In the genomic region with DNA sequence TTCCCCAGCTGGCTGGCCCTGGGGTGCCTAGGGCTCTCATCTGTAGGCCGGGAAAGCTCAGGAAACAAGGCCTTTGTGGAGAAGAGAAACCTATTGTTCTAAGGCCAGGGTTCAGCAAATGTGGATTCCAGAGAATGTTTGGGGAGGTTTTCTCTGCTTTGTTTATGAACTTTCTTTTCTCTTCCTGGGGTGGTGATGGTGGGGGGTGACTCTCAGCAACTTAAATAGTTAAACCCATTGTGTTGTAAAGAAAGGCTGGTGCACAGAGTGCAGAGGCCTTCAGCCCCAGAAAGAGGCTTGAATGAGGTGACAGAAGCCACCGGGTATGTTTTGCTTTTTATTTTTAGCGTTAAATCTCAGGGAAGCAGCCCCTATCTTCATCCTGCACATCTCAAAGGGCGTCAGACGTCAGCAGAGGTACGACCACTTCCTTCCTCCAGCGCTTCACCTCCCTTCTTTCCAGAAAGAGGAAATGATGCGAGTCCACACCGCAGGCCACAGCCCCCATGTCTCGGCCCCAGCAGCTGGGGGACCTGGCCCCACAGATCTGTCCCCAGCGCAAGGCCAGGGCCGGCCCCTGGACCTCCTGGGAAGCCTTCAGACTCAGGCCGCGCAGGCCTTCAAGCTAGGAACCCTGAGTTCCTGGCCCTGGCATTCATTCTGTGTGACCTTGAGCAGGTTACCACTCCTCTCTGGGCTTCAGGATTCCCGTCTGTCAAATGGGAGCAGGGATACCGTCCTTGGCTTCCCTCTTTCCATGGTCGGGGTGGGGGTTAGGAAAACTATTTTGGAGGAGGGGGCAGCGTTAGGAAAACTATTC, we compare ENCODE assay signal across 1 cellular context.
TF ChIP-seq lines count a peak whose summit lies in the region.

No MANE protein-coding gene starts in this region.

TF ChIP-seq in K562, 482 proteins besides CTCF, POLR2A, EP300 and RAD21 (continued from another document and continues in another):
- TF ChIP-seq, protein P1, sequence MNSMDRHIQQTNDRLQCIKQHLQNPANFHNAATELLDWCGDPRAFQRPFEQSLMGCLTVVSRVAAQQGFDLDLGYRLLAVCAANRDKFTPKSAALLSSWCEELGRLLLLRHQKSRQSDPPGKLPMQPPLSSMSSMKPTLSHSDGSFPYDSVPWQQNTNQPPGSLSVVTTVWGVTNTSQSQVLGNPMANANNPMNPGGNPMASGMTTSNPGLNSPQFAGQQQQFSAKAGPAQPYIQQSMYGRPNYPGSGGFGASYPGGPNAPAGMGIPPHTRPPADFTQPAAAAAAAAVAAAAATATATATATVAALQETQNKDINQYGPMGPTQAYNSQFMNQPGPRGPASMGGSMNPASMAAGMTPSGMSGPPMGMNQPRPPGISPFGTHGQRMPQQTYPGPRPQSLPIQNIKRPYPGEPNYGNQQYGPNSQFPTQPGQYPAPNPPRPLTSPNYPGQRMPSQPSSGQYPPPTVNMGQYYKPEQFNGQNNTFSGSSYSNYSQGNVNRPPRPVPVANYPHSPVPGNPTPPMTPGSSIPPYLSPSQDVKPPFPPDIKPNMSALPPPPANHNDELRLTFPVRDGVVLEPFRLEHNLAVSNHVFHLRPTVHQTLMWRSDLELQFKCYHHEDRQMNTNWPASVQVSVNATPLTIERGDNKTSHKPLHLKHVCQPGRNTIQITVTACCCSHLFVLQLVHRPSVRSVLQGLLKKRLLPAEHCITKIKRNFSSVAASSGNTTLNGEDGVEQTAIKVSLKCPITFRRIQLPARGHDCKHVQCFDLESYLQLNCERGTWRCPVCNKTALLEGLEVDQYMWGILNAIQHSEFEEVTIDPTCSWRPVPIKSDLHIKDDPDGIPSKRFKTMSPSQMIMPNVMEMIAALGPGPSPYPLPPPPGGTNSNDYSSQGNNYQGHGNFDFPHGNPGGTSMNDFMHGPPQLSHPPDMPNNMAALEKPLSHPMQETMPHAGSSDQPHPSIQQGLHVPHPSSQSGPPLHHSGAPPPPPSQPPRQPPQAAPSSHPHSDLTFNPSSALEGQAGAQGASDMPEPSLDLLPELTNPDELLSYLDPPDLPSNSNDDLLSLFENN (IDR thresholded peaks at IDR 0.05; ENCODE audit: low read depth in 2 of 2, low read length in 2 of 2): no peak
- TF ChIP-seq, protein P2, sequence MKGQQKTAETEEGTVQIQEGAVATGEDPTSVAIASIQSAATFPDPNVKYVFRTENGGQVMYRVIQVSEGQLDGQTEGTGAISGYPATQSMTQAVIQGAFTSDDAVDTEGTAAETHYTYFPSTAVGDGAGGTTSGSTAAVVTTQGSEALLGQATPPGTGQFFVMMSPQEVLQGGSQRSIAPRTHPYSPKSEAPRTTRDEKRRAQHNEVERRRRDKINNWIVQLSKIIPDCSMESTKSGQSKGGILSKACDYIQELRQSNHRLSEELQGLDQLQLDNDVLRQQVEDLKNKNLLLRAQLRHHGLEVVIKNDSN (CRISPR knock-in tag; IDR thresholded peaks at IDR 0.05): 0 out of 2 replicates have a peak, but pooled peaks have one; percentile 35
- TF ChIP-seq, protein P3, sequence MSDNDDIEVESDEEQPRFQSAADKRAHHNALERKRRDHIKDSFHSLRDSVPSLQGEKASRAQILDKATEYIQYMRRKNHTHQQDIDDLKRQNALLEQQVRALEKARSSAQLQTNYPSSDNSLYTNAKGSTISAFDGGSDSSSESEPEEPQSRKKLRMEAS (CRISPR knock-in tag; IDR thresholded peaks at IDR 0.05): peak; percentile 68
- TF ChIP-seq DPF2 (IDR thresholded peaks at IDR 0.05) (peak; percentile 41; the same call in 1 of the 2 replicates), SMC3 (conservative IDR thresholded peaks at IDR 0.05; ENCODE audit: insufficient read depth, low read depth, low read length) (no peak), RFX7 (CRISPR knock-in tag; IDR thresholded peaks at IDR 0.05) (no peak), ADNP (tag; IDR thresholded peaks at IDR 0.05) (no peak), PCBP1 (IDR thresholded peaks at IDR 0.05; ENCODE audit: low read depth, low read length, poor library complexity, severe bottlenecking) (no peak), PRPF4 (IDR thresholded peaks at IDR 0.05; ENCODE audit: insufficient read depth, low read depth, low read length, poor library complexity, severe bottlenecking) (no peak), TGIF2 (CRISPR knock-in tag; IDR thresholded peaks at IDR 0.05) (no peak), HMGN3 (IDR thresholded peaks at IDR 0.05; ENCODE audit: borderline replicate concordance, extremely low read depth, insufficient read length, low read depth, low read length) (peak; percentile 23), SMARCA4 (IDR thresholded peaks at IDR 0.05) (no peak), ZNF146 (CRISPR knock-in tag; IDR thresholded peaks at IDR 0.05; ENCODE audit: unreplicated experiment) (no peak), ZNF24 (IDR thresholded peaks at IDR 0.05) (no peak), ZNF143 (CRISPR knock-in tag; IDR thresholded peaks at IDR 0.05) (no peak), FUS (optimal IDR thresholded peaks at IDR 0.05; ENCODE audit: low read depth, low read length) (no peak), ZNF764 (CRISPR knock-in tag; IDR thresholded peaks at IDR 0.05; ENCODE audit: low read depth) (no peak), MEF2D (tag; conservative IDR thresholded peaks at IDR 0.05; ENCODE audit: low read depth) (0 out of 2 replicates have a peak, but pooled peaks have one; percentile 49), CHD4 (IDR thresholded peaks at IDR 0.05; ENCODE audit: insufficient read depth, insufficient replicate concordance, low read depth, low read length, poor library complexity, severe bottlenecking) (no peak), FOXK2 (conservative IDR thresholded peaks at IDR 0.05 in 1 of 2, IDR thresholded peaks at IDR 0.05 in 1 of 2; ENCODE audit: low read depth in 2 of 2) (no peak), NFRKB (IDR thresholded peaks at IDR 0.05; ENCODE audit: low read depth) (0 out of 2 replicates have a peak, but pooled peaks have one; percentile 30), HDAC1 (IDR thresholded peaks at IDR 0.05) (peak in 1 of 2 experiments; percentile 23; a peak in 1 of 4 replicates), CCAR2 (IDR thresholded peaks at IDR 0.05; ENCODE audit: low read depth, low read length) (no peak), SPI1 (IDR thresholded peaks at IDR 0.05; ENCODE audit: borderline replicate concordance, low read depth, low read length) (peak; percentile 98), CREM (IDR thresholded peaks at IDR 0.05; ENCODE audit: low read depth) (peak; percentile 94), TRIM24 (IDR thresholded peaks at IDR 0.05) (peak in 1 of 2 experiments; percentile 28; a peak in 2 of 4 replicates)
- TF ChIP-seq, protein P4, sequence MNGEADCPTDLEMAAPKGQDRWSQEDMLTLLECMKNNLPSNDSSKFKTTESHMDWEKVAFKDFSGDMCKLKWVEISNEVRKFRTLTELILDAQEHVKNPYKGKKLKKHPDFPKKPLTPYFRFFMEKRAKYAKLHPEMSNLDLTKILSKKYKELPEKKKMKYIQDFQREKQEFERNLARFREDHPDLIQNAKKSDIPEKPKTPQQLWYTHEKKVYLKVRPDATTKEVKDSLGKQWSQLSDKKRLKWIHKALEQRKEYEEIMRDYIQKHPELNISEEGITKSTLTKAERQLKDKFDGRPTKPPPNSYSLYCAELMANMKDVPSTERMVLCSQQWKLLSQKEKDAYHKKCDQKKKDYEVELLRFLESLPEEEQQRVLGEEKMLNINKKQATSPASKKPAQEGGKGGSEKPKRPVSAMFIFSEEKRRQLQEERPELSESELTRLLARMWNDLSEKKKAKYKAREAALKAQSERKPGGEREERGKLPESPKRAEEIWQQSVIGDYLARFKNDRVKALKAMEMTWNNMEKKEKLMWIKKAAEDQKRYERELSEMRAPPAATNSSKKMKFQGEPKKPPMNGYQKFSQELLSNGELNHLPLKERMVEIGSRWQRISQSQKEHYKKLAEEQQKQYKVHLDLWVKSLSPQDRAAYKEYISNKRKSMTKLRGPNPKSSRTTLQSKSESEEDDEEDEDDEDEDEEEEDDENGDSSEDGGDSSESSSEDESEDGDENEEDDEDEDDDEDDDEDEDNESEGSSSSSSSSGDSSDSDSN (IDR thresholded peaks at IDR 0.05; ENCODE audit: borderline replicate concordance in 1 of 2, low read depth in 2 of 2, low read length in 2 of 2): no peak
- TF ChIP-seq, protein P5, sequence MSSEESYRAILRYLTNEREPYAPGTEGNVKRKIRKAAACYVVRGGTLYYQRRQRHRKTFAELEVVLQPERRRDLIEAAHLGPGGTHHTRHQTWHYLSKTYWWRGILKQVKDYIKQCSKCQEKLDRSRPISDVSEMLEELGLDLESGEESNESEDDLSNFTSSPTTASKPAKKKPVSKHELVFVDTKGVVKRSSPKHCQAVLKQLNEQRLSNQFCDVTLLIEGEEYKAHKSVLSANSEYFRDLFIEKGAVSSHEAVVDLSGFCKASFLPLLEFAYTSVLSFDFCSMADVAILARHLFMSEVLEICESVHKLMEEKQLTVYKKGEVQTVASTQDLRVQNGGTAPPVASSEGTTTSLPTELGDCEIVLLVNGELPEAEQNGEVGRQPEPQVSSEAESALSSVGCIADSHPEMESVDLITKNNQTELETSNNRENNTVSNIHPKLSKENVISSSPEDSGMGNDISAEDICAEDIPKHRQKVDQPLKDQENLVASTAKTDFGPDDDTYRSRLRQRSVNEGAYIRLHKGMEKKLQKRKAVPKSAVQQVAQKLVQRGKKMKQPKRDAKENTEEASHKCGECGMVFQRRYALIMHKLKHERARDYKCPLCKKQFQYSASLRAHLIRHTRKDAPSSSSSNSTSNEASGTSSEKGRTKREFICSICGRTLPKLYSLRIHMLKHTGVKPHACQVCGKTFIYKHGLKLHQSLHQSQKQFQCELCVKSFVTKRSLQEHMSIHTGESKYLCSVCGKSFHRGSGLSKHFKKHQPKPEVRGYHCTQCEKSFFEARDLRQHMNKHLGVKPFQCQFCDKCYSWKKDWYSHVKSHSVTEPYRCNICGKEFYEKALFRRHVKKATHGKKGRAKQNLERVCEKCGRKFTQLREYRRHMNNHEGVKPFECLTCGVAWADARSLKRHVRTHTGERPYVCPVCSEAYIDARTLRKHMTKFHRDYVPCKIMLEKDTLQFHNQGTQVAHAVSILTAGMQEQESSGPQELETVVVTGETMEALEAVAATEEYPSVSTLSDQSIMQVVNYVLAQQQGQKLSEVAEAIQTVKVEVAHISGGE (CRISPR knock-in tag; IDR thresholded peaks at IDR 0.05): peak in 1 of 3 experiments; percentile 18; a peak in 1 of 6 replicates
- TF ChIP-seq, protein P6, sequence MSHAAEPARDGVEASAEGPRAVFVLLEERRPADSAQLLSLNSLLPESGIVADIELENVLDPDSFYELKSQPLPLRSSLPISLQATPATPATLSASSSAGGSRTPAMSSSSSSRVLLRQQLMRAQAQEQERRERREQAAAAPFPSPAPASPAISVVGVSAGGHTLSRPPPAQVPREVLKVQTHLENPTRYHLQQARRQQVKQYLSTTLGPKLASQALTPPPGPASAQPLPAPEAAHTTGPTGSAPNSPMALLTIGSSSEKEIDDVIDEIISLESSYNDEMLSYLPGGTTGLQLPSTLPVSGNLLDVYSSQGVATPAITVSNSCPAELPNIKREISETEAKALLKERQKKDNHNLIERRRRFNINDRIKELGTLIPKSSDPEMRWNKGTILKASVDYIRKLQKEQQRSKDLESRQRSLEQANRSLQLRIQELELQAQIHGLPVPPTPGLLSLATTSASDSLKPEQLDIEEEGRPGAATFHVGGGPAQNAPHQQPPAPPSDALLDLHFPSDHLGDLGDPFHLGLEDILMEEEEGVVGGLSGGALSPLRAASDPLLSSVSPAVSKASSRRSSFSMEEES (CRISPR knock-in tag; IDR thresholded peaks at IDR 0.05): no peak
- TF ChIP-seq, protein P7, sequence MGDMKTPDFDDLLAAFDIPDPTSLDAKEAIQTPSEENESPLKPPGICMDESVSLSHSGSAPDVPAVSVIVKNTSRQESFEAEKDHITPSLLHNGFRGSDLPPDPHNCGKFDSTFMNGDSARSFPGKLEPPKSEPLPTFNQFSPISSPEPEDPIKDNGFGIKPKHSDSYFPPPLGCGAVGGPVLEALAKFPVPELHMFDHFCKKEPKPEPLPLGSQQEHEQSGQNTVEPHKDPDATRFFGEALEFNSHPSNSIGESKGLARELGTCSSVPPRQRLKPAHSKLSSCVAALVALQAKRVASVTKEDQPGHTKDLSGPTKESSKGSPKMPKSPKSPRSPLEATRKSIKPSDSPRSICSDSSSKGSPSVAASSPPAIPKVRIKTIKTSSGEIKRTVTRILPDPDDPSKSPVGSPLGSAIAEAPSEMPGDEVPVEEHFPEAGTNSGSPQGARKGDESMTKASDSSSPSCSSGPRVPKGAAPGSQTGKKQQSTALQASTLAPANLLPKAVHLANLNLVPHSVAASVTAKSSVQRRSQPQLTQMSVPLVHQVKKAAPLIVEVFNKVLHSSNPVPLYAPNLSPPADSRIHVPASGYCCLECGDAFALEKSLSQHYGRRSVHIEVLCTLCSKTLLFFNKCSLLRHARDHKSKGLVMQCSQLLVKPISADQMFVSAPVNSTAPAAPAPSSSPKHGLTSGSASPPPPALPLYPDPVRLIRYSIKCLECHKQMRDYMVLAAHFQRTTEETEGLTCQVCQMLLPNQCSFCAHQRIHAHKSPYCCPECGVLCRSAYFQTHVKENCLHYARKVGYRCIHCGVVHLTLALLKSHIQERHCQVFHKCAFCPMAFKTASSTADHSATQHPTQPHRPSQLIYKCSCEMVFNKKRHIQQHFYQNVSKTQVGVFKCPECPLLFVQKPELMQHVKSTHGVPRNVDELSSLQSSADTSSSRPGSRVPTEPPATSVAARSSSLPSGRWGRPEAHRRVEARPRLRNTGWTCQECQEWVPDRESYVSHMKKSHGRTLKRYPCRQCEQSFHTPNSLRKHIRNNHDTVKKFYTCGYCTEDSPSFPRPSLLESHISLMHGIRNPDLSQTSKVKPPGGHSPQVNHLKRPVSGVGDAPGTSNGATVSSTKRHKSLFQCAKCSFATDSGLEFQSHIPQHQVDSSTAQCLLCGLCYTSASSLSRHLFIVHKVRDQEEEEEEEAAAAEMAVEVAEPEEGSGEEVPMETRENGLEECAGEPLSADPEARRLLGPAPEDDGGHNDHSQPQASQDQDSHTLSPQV (IDR thresholded peaks at IDR 0.05): no peak
- TF ChIP-seq, protein P8, sequence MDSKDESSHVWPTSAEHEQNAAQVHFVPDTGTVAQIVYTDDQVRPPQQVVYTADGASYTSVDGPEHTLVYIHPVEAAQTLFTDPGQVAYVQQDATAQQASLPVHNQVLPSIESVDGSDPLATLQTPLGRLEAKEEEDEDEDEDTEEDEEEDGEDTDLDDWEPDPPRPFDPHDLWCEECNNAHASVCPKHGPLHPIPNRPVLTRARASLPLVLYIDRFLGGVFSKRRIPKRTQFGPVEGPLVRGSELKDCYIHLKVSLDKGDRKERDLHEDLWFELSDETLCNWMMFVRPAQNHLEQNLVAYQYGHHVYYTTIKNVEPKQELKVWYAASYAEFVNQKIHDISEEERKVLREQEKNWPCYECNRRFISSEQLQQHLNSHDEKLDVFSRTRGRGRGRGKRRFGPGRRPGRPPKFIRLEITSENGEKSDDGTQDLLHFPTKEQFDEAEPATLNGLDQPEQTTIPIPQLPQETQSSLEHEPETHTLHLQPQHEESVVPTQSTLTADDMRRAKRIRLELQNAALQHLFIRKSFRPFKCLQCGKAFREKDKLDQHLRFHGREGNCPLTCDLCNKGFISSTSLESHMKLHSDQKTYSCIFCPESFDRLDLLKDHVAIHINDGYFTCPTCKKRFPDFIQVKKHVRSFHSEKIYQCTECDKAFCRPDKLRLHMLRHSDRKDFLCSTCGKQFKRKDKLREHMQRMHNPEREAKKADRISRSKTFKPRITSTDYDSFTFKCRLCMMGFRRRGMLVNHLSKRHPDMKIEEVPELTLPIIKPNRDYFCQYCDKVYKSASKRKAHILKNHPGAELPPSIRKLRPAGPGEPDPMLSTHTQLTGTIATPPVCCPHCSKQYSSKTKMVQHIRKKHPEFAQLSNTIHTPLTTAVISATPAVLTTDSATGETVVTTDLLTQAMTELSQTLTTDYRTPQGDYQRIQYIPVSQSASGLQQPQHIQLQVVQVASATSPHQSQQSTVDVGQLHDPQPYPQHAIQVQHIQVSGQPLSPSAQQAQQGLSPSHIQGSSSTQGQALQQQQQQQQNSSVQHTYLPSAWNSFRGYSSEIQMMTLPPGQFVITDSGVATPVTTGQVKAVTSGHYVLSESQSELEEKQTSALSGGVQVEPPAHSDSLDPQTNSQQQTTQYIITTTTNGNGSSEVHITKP (IDR thresholded peaks at IDR 0.05; ENCODE audit: partially characterized antibody): peak; percentile 20
